Comparison of ENCODE assay signal across 11 cellular contexts in the genomic region with DNA sequence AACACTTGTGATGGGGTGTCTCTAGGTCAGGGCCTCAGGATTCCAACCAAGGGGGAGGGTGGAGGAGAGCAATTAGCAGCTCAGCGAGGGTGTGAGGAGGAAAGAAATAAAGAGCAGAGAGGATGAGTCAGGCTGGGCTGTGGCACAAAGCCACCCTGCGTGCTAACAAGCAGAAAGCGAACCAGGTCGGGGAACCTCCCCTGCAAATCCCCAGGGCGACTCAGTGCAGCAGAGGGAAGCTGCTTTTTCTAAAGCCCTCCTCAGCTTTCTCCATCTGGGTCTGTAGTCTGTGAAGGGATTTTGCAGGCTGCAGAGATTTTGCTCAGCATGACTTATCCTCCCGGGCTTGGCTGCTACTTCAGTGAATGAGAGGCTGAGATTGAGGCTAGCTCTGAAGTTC. TPM values are rescaled to one million over a fixed set of nuclear protein-coding genes. Genes with fewer than 3 reads are reported as not detected.
DNase-seq lines count a peak whose midpoint lies in the region; ATAC-seq, FAIRE-seq and TF ChIP-seq lines count a peak whose summit lies in the region.
"Had no signal": no experiment of that assay in that cellular context is flagged by ENCODE, and none has a peak within 500 bp of the region (broad histone marks: within the 10 kb centered on the region; RNA-seq: fewer than 3 reads in every experiment).

No MANE protein-coding gene starts in this region.

- no peaks in the 10 kb centered on the region for H3K36me3 ChIP-seq in mammary epithelial cell (ENCODE audit: insufficient read depth, low read length)
- H3K36me3 ChIP-seq: sigmoid colon had no signal

- 33% methylated on average over 3 of the region's 6 CpGs for WGBS in mammary epithelial cell (ENCODE audit: low coverage, missing lambda C conversion rate)

- peak; percentile 38 for DNase-seq in Caki2 (ENCODE audit: low read depth)
- DNase-seq in HK-2 (ENCODE audit: unreplicated experiment), result peak; percentile 61
- DNase-seq in mammary epithelial cell, result peak; percentile 70
- peak; percentile 20 for DNase-seq in nephron progenitor cell
- no peak for DNase-seq in H54 (ENCODE audit: insufficient read length, low spot score)
- DNase-seq in activated CD4-positive, alpha-beta T cell treated with anti-CD3 and anti-CD28 coated beads, Interleukin-2, amount 50 U/mL, for 4 hours, result no peak
- DNase-seq in mesothelial cell of epicardium (ENCODE audit: low spot score in 2 of 2, unreplicated experiment in 2 of 2), result no peak
- DNase-seq: sigmoid colon had no signal

- H3K4me2 ChIP-seq in mammary epithelial cell (ENCODE audit: insufficient read depth, low read depth, low read length), result peak overlapping the region; percentile 33

- no peaks in the 10 kb centered on the region for H3K9me3 ChIP-seq in mammary epithelial cell (replicated peaks; ENCODE audit: insufficient read depth, low read length)
- H3K9me3 ChIP-seq: sigmoid colon had no signal

- peaks cover 2% of the 10 kb centered on the region for H3K27me3 ChIP-seq in mammary epithelial cell (ENCODE audit: insufficient read depth, low read length)
- H3K27me3 ChIP-seq: sigmoid colon had no signal

- peak overlapping the region; percentile 60 for H3K27ac Mint-ChIP-seq in nephron progenitor cell
- H3K27ac Mint-ChIP-seq in mesothelial cell of epicardium, result no peak overlapping the region

- BruUV-seq in mammary epithelial cell (replicated peaks; lab: Mats Ljungman, UMichigan), result no TSS peak

- no peak for FAIRE-seq in H54 (lab: Jason Lieb, UNC)
- FAIRE-seq: G401.6 had no signal

- CTCF ChIA-PET in mammary epithelial cell (lab: Charles Lee; ENCODE audit: low non-redundant PET), result no interaction called here

- H3K36me3 Mint-ChIP-seq in nephron progenitor cell (ENCODE audit: low read depth) (no peaks in the 10 kb centered on the region), mesothelial cell of epicardium (no peaks in the 10 kb centered on the region)

- TF ChIP-seq CTCF in mammary epithelial cell (conservative IDR thresholded peaks at IDR 0.05 in 1 of 2, IDR thresholded peaks at IDR 0.05 in 1 of 2; ENCODE audit: extremely low read depth in 1 of 2, insufficient read depth in 1 of 2, low read depth in 1 of 2, low read length in 2 of 2) (no peak), nephron progenitor cell (IDR thresholded peaks at IDR 0.05) (no peak), mesothelial cell of epicardium (IDR thresholded peaks at IDR 0.05; ENCODE audit: unreplicated experiment) (no peak)

- no peak overlapping the region for H3K27ac ChIP-seq in mammary epithelial cell (ENCODE audit: insufficient read depth, low read depth, low read length)

- no peaks in the 10 kb centered on the region for H4K20me1 ChIP-seq in mammary epithelial cell (ENCODE audit: insufficient read depth, low read length)

- H3K79me2 ChIP-seq in mammary epithelial cell (ENCODE audit: insufficient read depth, low read length), result no peaks in the 10 kb centered on the region

- H3K9me3 Mint-ChIP-seq in nephron progenitor cell, result no peaks in the 10 kb centered on the region
- H3K9me3 Mint-ChIP-seq in mesothelial cell of epicardium, result no peaks in the 10 kb centered on the region

- intact Hi-C loops in mammary epithelial cell (cut with micrococcal nuclease), result no loop called here

- H3K4me1 Mint-ChIP-seq in nephron progenitor cell (peaks cover 54% of the 10 kb centered on the region), mesothelial cell of epicardium (peaks cover 21% of the 10 kb centered on the region)

- no peak overlapping the region for H2AFZ ChIP-seq in mammary epithelial cell (ENCODE audit: low read depth, low read length)

- H3K9ac ChIP-seq in mammary epithelial cell (ENCODE audit: insufficient read depth, low read length), result no peak overlapping the region

- dilution Hi-C loops in mammary epithelial cell (cut with HindIII; ENCODE audit: low sequenced_read_pairs), result loop anchor here (10.0 kb wide), 1 partner anchor 228 kb away; no protein-coding TSS in a partner anchor

- in situ Hi-C loops in Caki2 (cut with HindIII; ENCODE audit: low pct_unique_long_range_greater_than_20kb, low sequenced_read_pairs) (no loop called here), mammary epithelial cell (cut with MboI; ENCODE audit: low sequenced_read_pairs in 2 of 2) (no loop called here)

- H3K4me3 ChIP-seq in mammary epithelial cell (replicated peaks in 1 of 3; ENCODE audit: insufficient read depth in 1 of 3, low read depth in 2 of 3, low read length in 3 of 3), result no peak overlapping the region
- H3K4me3 ChIP-seq: sigmoid colon had no signal

- peaks cover 16% of the 10 kb centered on the region for H3K27me3 Mint-ChIP-seq in nephron progenitor cell (ENCODE audit: low read depth, poor library complexity)
- peaks cover 3% of the 10 kb centered on the region for H3K27me3 Mint-ChIP-seq in mesothelial cell of epicardium (ENCODE audit: low read depth)

- no peak for TF ChIP-seq POLR2A in H54 (IDR thresholded peaks at IDR 0.05; ENCODE audit: low read depth, low read length)

- H3K4me3 Mint-ChIP-seq in nephron progenitor cell, result peak overlapping the region; percentile 65
- H3K4me3 Mint-ChIP-seq in mesothelial cell of epicardium, result no peak overlapping the region

- ATAC-seq in GM18519 (IDR thresholded peaks at IDR 0.05; ENCODE audit: low FRiP score, unreplicated experiment), result no peak

- peaks cover 20% of the 10 kb centered on the region for H3K4me1 ChIP-seq in mammary epithelial cell (ENCODE audit: insufficient read depth, low read length)

RNA-seq across cellular contexts. Expression of gene SPO11, which starts 6.6 kb away (rescaled TPM):
- not detected in 2 replicates for total RNA-seq in Caki2 (2014; rRNA removed; shearing (Covaris generic); ENCODE audit: low replicate concordance)
- total RNA-seq in mammary epithelial cell (not detected), mesothelial cell of epicardium (not detected in 3 replicates)
- not detected for polyA plus RNA-seq in mammary epithelial cell
- not detected for polyA minus RNA-seq in mammary epithelial cell
- total RNA-seq: sigmoid colon had no signal
- polyA plus RNA-seq: sigmoid colon, thymus had no signal

RNA-seq across cellular contexts. Expression of gene RAE1, which starts 28.0 kb away (rescaled TPM):
- 101 and 105 TPM in 2 replicates for total RNA-seq in Caki2 (2014; rRNA removed; shearing (Covaris generic); ENCODE audit: low replicate concordance)
- total RNA-seq in mammary epithelial cell, result 10 to 100 TPM; 30.2 to 34.7 TPM
- polyA plus RNA-seq in mammary epithelial cell, result 42.3 TPM
- 38.7 TPM for polyA minus RNA-seq in mammary epithelial cell
- total RNA-seq in mesothelial cell of epicardium, result 44.3 to 45.2 TPM (median 44.4 TPM) in 3 replicates

RNA-seq across cellular contexts. Expression of gene BMP7, which starts 56.6 kb away (rescaled TPM):
- 0.24 TPM in 1 of 2 replicates, not detected in the other for total RNA-seq in Caki2 (2014; rRNA removed; shearing (Covaris generic); ENCODE audit: low replicate concordance)
- total RNA-seq in mammary epithelial cell, result 1 to 10 TPM in 1 of 2 donors, not detected in 1; 2.0 TPM
- not detected for polyA plus RNA-seq in mammary epithelial cell
- polyA minus RNA-seq in mammary epithelial cell, result not detected
- total RNA-seq in mesothelial cell of epicardium, result 22.2 to 23.8 TPM (median 23.0 TPM) in 3 replicates

Comparison
In these comparisons a context has a peak if more than half of its experiments do, and no peak if none do; other contexts are left out.
1. DNase-seq: peak in Caki2 (single experiment), HK-2 (single experiment), mammary epithelial cell (single experiment) and nephron progenitor cell (single experiment); none in H54 (single experiment), activated CD4-positive, alpha-beta T cell treated with anti-CD3 and anti-CD28 coated beads, Interleukin-2, amount 50 U/mL, for 4 hours (0 of 2) and mesothelial cell of epicardium (0 of 2).